ENCODE assay signal across 11 cellular contexts in genomic region chr5:54645888-54646284, GRCh38.
A peak's percentile ranks its signal among the peaks of the same experiment; 100 is the strongest.
DNase-seq lines count a peak whose midpoint lies in the region; ATAC-seq, FAIRE-seq and TF ChIP-seq lines count a peak whose summit lies in the region.
"Had no signal": no experiment of that assay in that cellular context is flagged by ENCODE, and none has a peak within 500 bp of the region (broad histone marks: within the 10 kb centered on the region; RNA-seq: fewer than 3 reads in every experiment).

No MANE protein-coding gene starts in this region.

- H3K27ac Mint-ChIP-seq in central memory CD8-positive, alpha-beta T cell (ENCODE audit: low read depth): peak overlapping the region; percentile 71
- H3K27ac Mint-ChIP-seq in natural killer cell: peak overlapping the region; percentile 86 to 89
- H3K27ac Mint-ChIP-seq in Caco-2 (ENCODE audit: unreplicated experiment): no peak overlapping the region

- H3K27ac ChIP-seq in right lobe of liver: peak overlapping the region in 2 of 3 donors; percentile 48 to 70
- H3K27ac ChIP-seq in HepG2 (ENCODE audit: extremely low read length, insufficient read depth, low read length): no peak overlapping the region
- H3K27ac ChIP-seq in vagina: peak overlapping the region; percentile 59
- H3K27ac ChIP-seq: SJCRH30 had no signal

- H3K27me3 Mint-ChIP-seq in central memory CD8-positive, alpha-beta T cell: no peaks in the 10 kb centered on the region
- no peaks in the 10 kb centered on the region for H3K27me3 Mint-ChIP-seq in natural killer cell (ENCODE audit: low read depth in 2 of 2)
- H3K27me3 Mint-ChIP-seq in Caco-2 (ENCODE audit: insufficient read depth, unreplicated experiment): no peaks in the 10 kb centered on the region

- H3K4me1 ChIP-seq in right lobe of liver: no peaks in the 10 kb centered on the region
- H3K4me1 ChIP-seq in HepG2 (ENCODE audit: insufficient read depth, low read length): no peaks in the 10 kb centered on the region
- peaks cover 30% of the 10 kb centered on the region for H3K4me1 ChIP-seq in vagina
- no peaks in the 10 kb centered on the region for H3K4me1 ChIP-seq in Caco-2
- H3K4me1 ChIP-seq: pancreas, SJCRH30 had no signal

- no TSS peak for BruUV-seq in HepG2 (replicated peaks; lab: Mats Ljungman, UMichigan)
- no TSS peak for BruUV-seq in Caco-2 (replicated peaks; lab: Mats Ljungman, UMichigan)

- peaks cover 6% of the 10 kb centered on the region for H3K36me3 Mint-ChIP-seq in central memory CD8-positive, alpha-beta T cell (ENCODE audit: insufficient read depth)
- no peaks in the 10 kb centered on the region for H3K36me3 Mint-ChIP-seq in natural killer cell
- H3K36me3 Mint-ChIP-seq in Caco-2 (ENCODE audit: insufficient read depth, unreplicated experiment): no peaks in the 10 kb centered on the region

- peak overlapping the region; percentile 64 for H3K4me3 Mint-ChIP-seq in central memory CD8-positive, alpha-beta T cell
- H3K4me3 Mint-ChIP-seq in natural killer cell (peak overlapping the region; percentile 84), Caco-2 (ENCODE audit: unreplicated experiment) (no peak overlapping the region)

- FAIRE-seq in HepG2 (lab: Jason Lieb, UNC): no peak
- FAIRE-seq: pancreas had no signal

- no peak overlapping the region for H3K9ac ChIP-seq in HepG2 (ENCODE audit: insufficient read depth, low read depth, low read length)

- no peak overlapping the region for H3K4me3 ChIP-seq in right lobe of liver
- no peak overlapping the region for H3K4me3 ChIP-seq in HepG2 (replicated peaks in 1 of 3; ENCODE audit: insufficient read depth in 1 of 3, low read depth in 2 of 3, low read length in 3 of 3)
- no peak overlapping the region for H3K4me3 ChIP-seq in vagina
- no peak overlapping the region for H3K4me3 ChIP-seq in Caco-2 (ENCODE audit: low read depth, low read length)
- H3K4me3 ChIP-seq: pancreas, SJCRH30 had no signal

- H3K27me3 ChIP-seq in right lobe of liver (no peaks in the 10 kb centered on the region), HepG2 (ENCODE audit: control insufficient read depth in 1 of 2, insufficient read depth in 2 of 2, low read length in 2 of 2) (no peaks in the 10 kb centered on the region), vagina (no peaks in the 10 kb centered on the region), Caco-2 (replicated peaks; ENCODE audit: control insufficient read depth, insufficient read depth, low read length) (no peaks in the 10 kb centered on the region)
- H3K27me3 ChIP-seq: pancreas, SJCRH30 had no signal

- no peaks in the 10 kb centered on the region for H3K79me2 ChIP-seq in HepG2 (ENCODE audit: insufficient read depth, low read length)

- H3K4me2 ChIP-seq in HepG2 (ENCODE audit: low read depth, low read length): no peak overlapping the region

- POLR2A ChIA-PET in HepG2 (lab: Yijun Ruan, JAX): no interaction called here
- POLR2A ChIA-PET in Caco-2 (lab: Charles Lee): no interaction called here

- peaks cover 7% of the 10 kb centered on the region for H3K9me3 Mint-ChIP-seq in central memory CD8-positive, alpha-beta T cell
- H3K9me3 Mint-ChIP-seq in natural killer cell (peaks cover 0 to 2% of the 10 kb centered on the region in 2 donors), Caco-2 (ENCODE audit: unreplicated experiment) (peaks cover 13% of the 10 kb centered on the region)

- H3K4me1 Mint-ChIP-seq in central memory CD8-positive, alpha-beta T cell: peaks cover 54% of the 10 kb centered on the region
- H3K4me1 Mint-ChIP-seq in natural killer cell (peaks cover 57 to 67% of the 10 kb centered on the region in 2 donors), Caco-2 (ENCODE audit: low read depth, unreplicated experiment) (no peaks in the 10 kb centered on the region)

- no peak for TF ChIP-seq POLR2A in right lobe of liver (IDR thresholded peaks at IDR 0.05)
- TF ChIP-seq POLR2A in HepG2 (IDR thresholded peaks at IDR 0.05; ENCODE audit: insufficient read depth in 1 of 2, low read depth in 2 of 2, low read length in 2 of 2): no peak
- no peak for TF ChIP-seq POLR2A in vagina (IDR thresholded peaks at IDR 0.05)

- no peak overlapping the region for H2AFZ ChIP-seq in HepG2 (ENCODE audit: low read length)

- no peak for ATAC-seq in right lobe of liver
- ATAC-seq in HepG2: no peak
- no peak for ATAC-seq in central memory CD8-positive, alpha-beta T cell (replicated peaks; ENCODE audit: extremely low read depth, poor library complexity, severe bottlenecking)
- no peak for ATAC-seq in natural killer cell

- no peak for TF ChIP-seq RAD21 in HepG2 (CRISPR knock-in tag; IDR thresholded peaks at IDR 0.05)

- no peak for DNase-seq in right lobe of liver
- DNase-seq in HepG2 (ENCODE audit: low spot score): no peak
- no peak for DNase-seq in central memory CD8-positive, alpha-beta T cell (ENCODE audit: low spot score in 2 of 2)
- no peak for DNase-seq in natural killer cell
- DNase-seq in vagina (ENCODE audit: extremely low spot score in 2 of 2): no peak
- no peak for DNase-seq in CD1c-positive myeloid dendritic cell (ENCODE audit: extremely low spot score)
- no peak for DNase-seq in Caco-2
- DNase-seq in stimulated activated CD4-positive, alpha-beta T cell treated with anti-CD3 and anti-CD28 coated beads, Interleukin-4, amount 100 ng/mL, for 1 hour: no peak
- DNase-seq: COR-L47, SJCRH30 had no signal

- CTCF ChIA-PET in HepG2 (lab: Yijun Ruan, JAX; ENCODE audit: low intra/inter-chr PET ratio, low total read pairs): no interaction called here
- CTCF ChIA-PET in Caco-2 (lab: Charles Lee): no interaction called here

- intact Hi-C loops in right lobe of liver (cut with DNase I): no loop called here
- intact Hi-C loops in HepG2 (cut with micrococcal nuclease; ENCODE audit: unreplicated experiment): no loop called here
- intact Hi-C loops in natural killer cell (cut with micrococcal nuclease): loop anchor here (1.0 to 10.0 kb wide), 7 partner anchors 29 to 456 kb away; partner anchors contain the start of genes GZMA and SNX18
- intact Hi-C loops in vagina (cut with DNase I): loop anchor here (10.0 kb wide), 1 partner anchor 199 kb away; no protein-coding TSS in a partner anchor
- intact Hi-C loops in Caco-2 (cut with micrococcal nuclease; ENCODE audit: unreplicated experiment): no loop called here

- TF ChIP-seq CTCF in right lobe of liver (IDR thresholded peaks at IDR 0.05): no peak
- TF ChIP-seq CTCF in HepG2 (CRISPR knock-in tag; IDR thresholded peaks at IDR 0.05): no peak
- TF ChIP-seq CTCF in natural killer cell (IDR thresholded peaks at IDR 0.05): no peak
- TF ChIP-seq CTCF in vagina (IDR thresholded peaks at IDR 0.05): no peak
- no peak for TF ChIP-seq CTCF in Caco-2 (IDR thresholded peaks at IDR 0.05; ENCODE audit: insufficient read depth in 1 of 2, low read depth in 1 of 2, low read length in 1 of 2, severe bottlenecking in 1 of 2, unreplicated experiment in 1 of 2)

- in situ Hi-C loops in HepG2 (cut with HindIII; ENCODE audit: extremely low pct_ligation_motif_present, low pct_unique_long_range_greater_than_20kb): no loop called here

- WGBS in right lobe of liver (ENCODE audit: insufficient coverage, low coverage, low lambda C conversion rate, missing lambda C conversion rate): 58% methylated on average over 2 of the region's 2 CpGs
- WGBS in HepG2 (ENCODE audit: low lambda C conversion rate): 82% methylated on average over 2 of the region's 2 CpGs

- no peaks in the 10 kb centered on the region for H3K36me3 ChIP-seq in right lobe of liver
- no peaks in the 10 kb centered on the region for H3K36me3 ChIP-seq in HepG2 (replicated peaks in 1 of 2; ENCODE audit: control insufficient read depth in 1 of 2, insufficient read depth in 2 of 2, low read length in 2 of 2)
- H3K36me3 ChIP-seq in vagina: no peaks in the 10 kb centered on the region
- H3K36me3 ChIP-seq in Caco-2 (ENCODE audit: control insufficient read depth, insufficient read depth, low read length): no peaks in the 10 kb centered on the region
- H3K36me3 ChIP-seq: pancreas, SJCRH30 had no signal

- H3K9me3 ChIP-seq in right lobe of liver: no peaks in the 10 kb centered on the region
- H3K9me3 ChIP-seq in HepG2 (ENCODE audit: low read length): no peaks in the 10 kb centered on the region
- no peaks in the 10 kb centered on the region for H3K9me3 ChIP-seq in vagina
- no peaks in the 10 kb centered on the region for H3K9me3 ChIP-seq in Caco-2
- H3K9me3 ChIP-seq: pancreas, SJCRH30 had no signal

- TF ChIP-seq EP300 in HepG2 (IDR thresholded peaks at IDR 0.05; ENCODE audit: low read depth in 2 of 2, low read length in 2 of 2) (no peak), HepG2 (CRISPR knock-in tag; IDR thresholded peaks at IDR 0.05; ENCODE audit: borderline replicate concordance) (no peak)

- no peaks in the 10 kb centered on the region for H4K20me1 ChIP-seq in HepG2 (ENCODE audit: insufficient read depth, low read length)

TF ChIP-seq in HepG2, 621 proteins besides CTCF, POLR2A, EP300 and RAD21:
- TF ChIP-seq NCOA5 (CRISPR knock-in tag; IDR thresholded peaks at IDR 0.05): no peak
- no peak for TF ChIP-seq HDAC2 (CRISPR knock-in tag; IDR thresholded peaks at IDR 0.05)
- TF ChIP-seq ZNF256 (CRISPR knock-in tag; conservative IDR thresholded peaks at IDR 0.05): no peak
TF ChIP-seq in HepG2: peak in this region for 0.

Comparison
In these comparisons a context has a peak if more than half of its experiments do, and no peak if none do; other contexts are left out.
1. intact Hi-C loops: an anchor here in natural killer cell (1.0 to 10.0 kb wide) and vagina (10.0 kb wide); none called in right lobe of liver, HepG2 and Caco-2.